Comparison of ENCODE assay signal across 8 cellular contexts in genomic region chr18:8608795-8609673, GRCh38. TPM values are rescaled to one million over a fixed set of nuclear protein-coding genes. Genes with fewer than 3 reads are reported as not detected.
DNase-seq lines count a peak whose midpoint lies in the region; ATAC-seq and TF ChIP-seq lines count a peak whose summit lies in the region.

A gene with protein sequence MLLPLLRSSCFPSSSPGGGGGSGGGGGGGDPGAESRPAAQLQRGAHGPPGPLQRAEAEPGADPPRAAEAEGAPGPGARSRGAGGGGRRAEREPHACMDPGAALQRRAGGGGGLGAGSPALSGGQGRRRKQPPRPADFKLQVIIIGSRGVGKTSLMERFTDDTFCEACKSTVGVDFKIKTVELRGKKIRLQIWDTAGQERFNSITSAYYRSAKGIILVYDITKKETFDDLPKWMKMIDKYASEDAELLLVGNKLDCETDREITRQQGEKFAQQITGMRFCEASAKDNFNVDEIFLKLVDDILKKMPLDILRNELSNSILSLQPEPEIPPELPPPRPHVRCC (plus strand): TSS chr18:8609437. CDS start chr18:8609440, 3 bp downstream.

- peak within 1 kb of the TSS; percentile 34 for H3K27ac Mint-ChIP-seq in Calu3 (ENCODE audit: unreplicated experiment)
- peak within 1 kb of the TSS; percentile 86 to 97 (median 93) for H3K27ac Mint-ChIP-seq in naive B cell
- peak within 1 kb of the TSS; percentile 92 for H3K27ac Mint-ChIP-seq in stimulated activated effector memory CD8-positive, alpha-beta T cell treated with anti-CD3 and anti-CD28 coated beads, Interleukin-12 subunit alpha, Interleukin-12 subunit beta, amount 100 ng/mL, for 72 hours

- peak; percentile 79 for TF ChIP-seq CTCF in Calu3 (IDR thresholded peaks at IDR 0.05; ENCODE audit: unreplicated experiment)
- TF ChIP-seq CTCF in Peyer's patch (IDR thresholded peaks at IDR 0.05) = peak; percentile 44 to 88 (median 77)
- peak; percentile 42 to 93 (median 83) for TF ChIP-seq CTCF in esophagus squamous epithelium (IDR thresholded peaks at IDR 0.05)

- no peaks in the 10 kb centered on the region for H3K36me3 ChIP-seq in Peyer's patch
- H3K36me3 ChIP-seq in esophagus squamous epithelium = no peaks in the 10 kb centered on the region

- CTCF ChIA-PET in Calu3 (lab: Charles Lee) = interaction anchor here (0.6 to 0.7 kb wide), 3 partner anchors 11 to 379 kb away, joined by 3 to 6 read pairs (median 4); no protein-coding TSS in a partner anchor

- H3K4me3 ChIP-seq in Jurkat, Clone E6-1 (ENCODE audit: low read length) = peak within 1 kb of the TSS; percentile 81
- peak within 1 kb of the TSS; percentile 83 to 94 (median 86) for H3K4me3 ChIP-seq in Peyer's patch
- H3K4me3 ChIP-seq in esophagus squamous epithelium = peak within 1 kb of the TSS; percentile 65 to 96 (median 88)

- TF ChIP-seq POLR2A in Peyer's patch (IDR thresholded peaks at IDR 0.05) (peak in 1 of 2 donors; percentile 54), esophagus squamous epithelium (IDR thresholded peaks at IDR 0.05) (peak in 2 of 4 donors; percentile 76 to 80)

- H3K27me3 Mint-ChIP-seq in Calu3 (ENCODE audit: unreplicated experiment) = peaks cover 20% of the 10 kb centered on the region
- H3K27me3 Mint-ChIP-seq in naive B cell = no peaks in the 10 kb centered on the region

- H3K36me3 Mint-ChIP-seq in Calu3 (ENCODE audit: insufficient read depth, unreplicated experiment) (peaks cover 26% of the 10 kb centered on the region), naive B cell (peaks cover 7 to 8% of the 10 kb centered on the region in 2 donors)
- H3K36me3 Mint-ChIP-seq in stimulated activated effector memory CD8-positive, alpha-beta T cell treated with anti-CD3 and anti-CD28 coated beads, Interleukin-12 subunit alpha, Interleukin-12 subunit beta, amount 100 ng/mL, for 72 hours = peaks cover 19% of the 10 kb centered on the region

- peak; percentile 58 for ATAC-seq in GM21526 (IDR thresholded peaks at IDR 0.05; ENCODE audit: low FRiP score, unreplicated experiment)
- ATAC-seq in naive B cell (ENCODE audit: low read depth in 2 of 2) = peak; percentile 83 to 91
- ATAC-seq in stimulated activated effector memory CD8-positive, alpha-beta T cell treated with anti-CD3 and anti-CD28 coated beads, Interleukin-12 subunit alpha, Interleukin-12 subunit beta, amount 100 ng/mL, for 72 hours = peak; percentile 95

- DNase-seq in Calu3 = peak; percentile 91
- peak; percentile 67 for DNase-seq in Jurkat, Clone E6-1 (ENCODE audit: low read depth, low spot score)
- DNase-seq in Peyer's patch = peak; percentile 76 to 92 (median 88)
- peak; percentile 83 to 91 for DNase-seq in activated T-cell treated with anti-CD3 and anti-CD28 coated beads, Interleukin-2, amount 50 U/mL, for 48 hours
- DNase-seq in esophagus squamous epithelium (lab: John Stamatoyannopoulos, UW) = peak; percentile 5
- peak; percentile 83 for DNase-seq in naive B cell
- peak; percentile 89 to 90 for DNase-seq in stimulated activated effector memory CD8-positive, alpha-beta T cell treated with anti-CD3 and anti-CD28 coated beads, Interleukin-12 subunit alpha, Interleukin-12 subunit beta, amount 100 ng/mL, for 72 hours (ENCODE audit: low spot score in 2 of 2)

- H3K9me3 Mint-ChIP-seq in Calu3 (ENCODE audit: low read depth, unreplicated experiment) (no peaks in the 10 kb centered on the region), naive B cell (no peaks in the 10 kb centered on the region)
- no peaks in the 10 kb centered on the region for H3K9me3 Mint-ChIP-seq in stimulated activated effector memory CD8-positive, alpha-beta T cell treated with anti-CD3 and anti-CD28 coated beads, Interleukin-12 subunit alpha, Interleukin-12 subunit beta, amount 100 ng/mL, for 72 hours

- peaks cover 27% of the 10 kb centered on the region for H3K4me1 Mint-ChIP-seq in Calu3 (ENCODE audit: low read depth, unreplicated experiment)
- peaks cover 43 to 76% (median 49%) of the 10 kb centered on the region in 3 donors for H3K4me1 Mint-ChIP-seq in naive B cell
- H3K4me1 Mint-ChIP-seq in stimulated activated effector memory CD8-positive, alpha-beta T cell treated with anti-CD3 and anti-CD28 coated beads, Interleukin-12 subunit alpha, Interleukin-12 subunit beta, amount 100 ng/mL, for 72 hours = peaks cover 52% of the 10 kb centered on the region

- H3K4me1 ChIP-seq in Peyer's patch (peaks cover 0 to 18% (median 8%) of the 10 kb centered on the region in 4 donors), esophagus squamous epithelium (peaks cover 19 to 58% (median 43%) of the 10 kb centered on the region in 3 donors)

- WGBS in esophagus squamous epithelium, 2 donors = 13 to 20% methylated on average over 41 to 49 of the region's 98 CpGs

- intact Hi-C loops in Calu3 (cut with micrococcal nuclease; ENCODE audit: unreplicated experiment) = no loop called here
- intact Hi-C loops in esophagus squamous epithelium (cut with DNase I) = no loop called here

- H3K9me3 ChIP-seq in Peyer's patch = no peaks in the 10 kb centered on the region
- H3K9me3 ChIP-seq in esophagus squamous epithelium = no peaks in the 10 kb centered on the region

- H3K27ac ChIP-seq in Peyer's patch (peak within 1 kb of the TSS; percentile 72 to 82 (median 74)), esophagus squamous epithelium (peak within 1 kb of the TSS; percentile 82 to 93 (median 88))

- H3K27me3 ChIP-seq in Peyer's patch (no peaks in the 10 kb centered on the region), esophagus squamous epithelium (no peaks in the 10 kb centered on the region)

- BruUV-seq in Calu3 (replicated peaks; lab: Mats Ljungman, UMichigan) = no TSS peak

- H3K4me3 Mint-ChIP-seq in Calu3 (ENCODE audit: low read depth, unreplicated experiment) (peak within 1 kb of the TSS; percentile 64), naive B cell (peak within 1 kb of the TSS; percentile 86 to 99 (median 94))
- peak within 1 kb of the TSS; percentile 85 for H3K4me3 Mint-ChIP-seq in stimulated activated effector memory CD8-positive, alpha-beta T cell treated with anti-CD3 and anti-CD28 coated beads, Interleukin-12 subunit alpha, Interleukin-12 subunit beta, amount 100 ng/mL, for 72 hours

RNA-seq across cellular contexts. Expression of the gene that starts here (rescaled TPM):
- total RNA-seq in Calu3 (2022) (47.7 and 49.5 TPM in 2 replicates), Peyer's patch (10 to 100 TPM; 21.4 to 37.1 (median 28.4) TPM), esophagus squamous epithelium (10 to 100 TPM; 32.0 to 46.7 (median 39.1) TPM)
- polyA plus RNA-seq in Jurkat, Clone E6-1 (2012; ENCODE audit: insufficient read depth, insufficient read length) = 10.0 TPM
- 1 to 10 TPM in 1 of 6 donors, under 1 TPM in 3, not detected in 2; 0.25 to 1.0 (median 0.65) TPM for polyA plus RNA-seq in naive B cell (ENCODE audit: low read depth in 6 of 6)

Comparison
In these comparisons a context has a peak if more than half of its experiments do, and no peak if none do; other contexts are left out.
1. Peak in every context shown above with its lines: DNase-seq, ATAC-seq, H3K4me3 ChIP-seq and H3K27ac ChIP-seq.
2. DNase-seq: peak in every context shown above with its lines; median percentile 91 in Calu3; 90 in stimulated activated effector memory CD8-positive, alpha-beta T cell treated with anti-CD3 and anti-CD28 coated beads, Interleukin-12 subunit alpha, Interleukin-12 subunit beta, amount 100 ng/mL, for 72 hours; 88 in Peyer's patch; 87 in activated T-cell treated with anti-CD3 and anti-CD28 coated beads, Interleukin-2, amount 50 U/mL, for 48 hours; 83 in naive B cell; 67 in Jurkat, Clone E6-1; 5 in esophagus squamous epithelium.
3. H3K27ac Mint-ChIP-seq: peak in every context shown above with its lines; median percentile 93 in naive B cell; 92 in stimulated activated effector memory CD8-positive, alpha-beta T cell treated with anti-CD3 and anti-CD28 coated beads, Interleukin-12 subunit alpha, Interleukin-12 subunit beta, amount 100 ng/mL, for 72 hours; 34 in Calu3.